ENCODE assay signal across 8 cellular contexts in the genomic region with DNA sequence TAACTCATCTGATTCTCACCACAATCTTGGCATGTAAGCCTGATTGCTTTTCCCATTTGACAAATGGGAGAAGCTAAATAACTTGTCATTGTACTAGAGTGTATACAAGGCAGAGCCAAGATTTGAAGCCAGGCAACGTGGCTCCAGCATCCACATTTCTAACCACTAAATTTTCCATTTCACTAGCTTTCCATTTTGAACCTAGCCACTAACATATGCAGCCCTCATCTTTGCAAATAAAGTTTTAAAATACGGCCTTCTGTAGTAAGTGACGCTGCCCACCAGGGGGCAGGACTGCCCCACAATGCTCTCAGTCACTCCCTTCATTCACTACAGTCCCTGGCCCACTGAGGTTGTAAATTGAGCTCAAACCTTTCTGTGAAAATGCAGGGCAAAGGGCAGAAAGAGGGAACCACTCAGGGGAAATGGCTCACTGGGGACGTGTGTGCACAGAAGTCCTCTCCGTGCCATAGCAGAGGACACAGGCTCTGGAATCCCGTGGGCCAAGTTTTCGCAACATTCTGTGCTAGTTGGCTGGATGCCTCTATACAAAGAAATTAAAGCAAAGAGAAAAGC.
DNase-seq lines count a peak whose midpoint lies in the region; ATAC-seq and TF ChIP-seq lines count a peak whose summit lies in the region.

No MANE protein-coding gene starts in this region.

- peaks cover 10% of the 10 kb centered on the region for H3K36me3 Mint-ChIP-seq in MCF 10A (ENCODE audit: insufficient read depth, unreplicated experiment)
- H3K36me3 Mint-ChIP-seq in effector memory CD8-positive, alpha-beta T cell (ENCODE audit: insufficient read depth) = no peaks in the 10 kb centered on the region

- H3K4me3 ChIP-seq in Peyer's patch (no peak overlapping the region), spleen (no peak overlapping the region)

- peak; percentile 85 for ATAC-seq in GM21360 (IDR thresholded peaks at IDR 0.05; ENCODE audit: unreplicated experiment)
- ATAC-seq in effector memory CD8-positive, alpha-beta T cell (replicated peaks) = no peak

- peak in 1 of 2 donors; percentile 11 for TF ChIP-seq POLR2A in Peyer's patch (IDR thresholded peaks at IDR 0.05)
- no peak for TF ChIP-seq POLR2A in spleen (IDR thresholded peaks at IDR 0.05)

- BruUV-seq in MCF 10A (replicated peaks; lab: Mats Ljungman, UMichigan) = no TSS peak

- H3K9me3 ChIP-seq in Peyer's patch = no peaks in the 10 kb centered on the region
- peaks cover 0 to 19% (median 17%) of the 10 kb centered on the region in 8 donors for H3K9me3 ChIP-seq in spleen

- H3K27ac ChIP-seq in Peyer's patch = peak overlapping the region in 3 of 4 donors; percentile 60 to 88 (median 84)
- H3K27ac ChIP-seq in spleen = peak overlapping the region in 5 of 8 donors; percentile 33 to 39 (median 36)

- H3K27ac Mint-ChIP-seq in MCF 10A (ENCODE audit: low read depth, unreplicated experiment) = no peak overlapping the region
- H3K27ac Mint-ChIP-seq in effector memory CD8-positive, alpha-beta T cell = no peak overlapping the region

- H3K4me1 ChIP-seq in Peyer's patch = peaks cover 0 to 13% (median 0%) of the 10 kb centered on the region in 4 donors
- peaks cover 0 to 11% (median 4%) of the 10 kb centered on the region in 6 donors for H3K4me1 ChIP-seq in spleen

- H3K27me3 ChIP-seq in Peyer's patch = no peaks in the 10 kb centered on the region
- no peaks in the 10 kb centered on the region for H3K27me3 ChIP-seq in spleen (replicated peaks in 1 of 7)

- WGBS in spleen, 5 donors = 22 to 36% (median 29%) methylated on average over 7 of the region's 7 CpGs

- peaks cover 11% of the 10 kb centered on the region for H3K4me1 Mint-ChIP-seq in MCF 10A (ENCODE audit: insufficient read depth, unreplicated experiment)
- H3K4me1 Mint-ChIP-seq in effector memory CD8-positive, alpha-beta T cell (ENCODE audit: low read depth in 2 of 2) = no peaks in the 10 kb centered on the region

- POLR2A ChIA-PET in MCF 10A (lab: Yijun Ruan, JAX) = interaction anchor here (0.5 to 2.1 kb wide), 6 partner anchors 27 to 553 kb away, joined by 3 to 12 read pairs (median 4); no protein-coding TSS in a partner anchor

- H3K36me3 ChIP-seq in Peyer's patch = no peaks in the 10 kb centered on the region
- no peaks in the 10 kb centered on the region for H3K36me3 ChIP-seq in spleen

- no peaks in the 10 kb centered on the region for H3K27me3 Mint-ChIP-seq in MCF 10A (ENCODE audit: insufficient read depth, unreplicated experiment)
- H3K27me3 Mint-ChIP-seq in effector memory CD8-positive, alpha-beta T cell = no peaks in the 10 kb centered on the region

- TF ChIP-seq CTCF in Peyer's patch (IDR thresholded peaks at IDR 0.05) (peak; percentile 68 to 97 (median 91)), MCF 10A (IDR thresholded peaks at IDR 0.05; ENCODE audit: unreplicated experiment) (peak; percentile 88), spleen (IDR thresholded peaks at IDR 0.05 in 8 of 11, conservative IDR thresholded peaks at IDR 0.05 in 3 of 11) (peak; percentile 46 to 89 (median 80))

- intact Hi-C loops in MCF 10A (cut with micrococcal nuclease) = loop anchor here (1.0 to 10.0 kb wide), 7 partner anchors 71 to 889 kb away; no protein-coding TSS in a partner anchor
- intact Hi-C loops in spleen (cut with DNase I; ENCODE audit: low total_unique reads) = loop anchor here (5.0 kb wide), 1 partner anchor 551 kb away; no protein-coding TSS in a partner anchor

- CTCF ChIA-PET in MCF 10A (lab: Yijun Ruan, JAX) = interaction anchor here (0.6 to 3.1 kb wide), 113 partner anchors 9 to 1389 kb away, joined by 3 to 37 read pairs (median 4); no protein-coding TSS in a partner anchor

- H3K9me3 Mint-ChIP-seq in MCF 10A (ENCODE audit: unreplicated experiment) = no peaks in the 10 kb centered on the region
- H3K9me3 Mint-ChIP-seq in effector memory CD8-positive, alpha-beta T cell = peaks cover 0 to 5% of the 10 kb centered on the region in 2 donors

- DNase-seq in ELF-1 (ENCODE audit: low read depth, low spot score) (peak; percentile 69), HS-27A (ENCODE audit: low read depth) (peak; percentile 17), Peyer's patch (peak in 2 of 3 donors; percentile 82), MCF 10A (ENCODE audit: unreplicated experiment) (peak; percentile 75), islet precursor cell (peak; percentile 78), spleen (peak; percentile 79)
- DNase-seq in effector memory CD8-positive, alpha-beta T cell = no peak

- no peak overlapping the region for H3K4me3 Mint-ChIP-seq in MCF 10A (ENCODE audit: unreplicated experiment)
- no peak overlapping the region for H3K4me3 Mint-ChIP-seq in effector memory CD8-positive, alpha-beta T cell

Comparison
In these comparisons a context has a peak if more than half of its experiments do, and no peak if none do; other contexts are left out.
1. DNase-seq: peak in ELF-1 (single experiment), HS-27A (single experiment), Peyer's patch (2 of 3), MCF 10A (single experiment), islet precursor cell (single experiment) and spleen (single experiment); none in effector memory CD8-positive, alpha-beta T cell (0 of 3).
2. Peak in every context shown above with its lines, with median percentiles within 50 percentile points of each other: CTCF ChIP-seq.